Comparison of ENCODE assay signal across 36 cellular contexts in genomic region chr10:61217851-61218565, GRCh38.
"Had no signal": no experiment of that assay in that cellular context is flagged by ENCODE, and none has a peak within 500 bp of the region (broad histone marks: within the 10 kb centered on the region; RNA-seq: fewer than 3 reads in every experiment).

No MANE protein-coding gene starts in this region.

- DNase-seq: activated B cell treated with CpG ODN at 0.5 μM for 24 hours; activated CD4-positive, alpha-beta memory T cell treated with anti-CD3 and anti-CD28 coated beads for 36 hours; activated CD4-positive, alpha-beta T cell treated with anti-CD3 and anti-CD28 coated beads for 4 hours; activated CD4-positive, alpha-beta T cell treated with anti-CD3 and anti-CD28 coated beads, Interleukin-2, amount 50 U/mL, for 1 hour; activated CD4-positive, CD25-positive, alpha-beta regulatory T cell treated with anti-CD3 and anti-CD28 coated beads, Interleukin-2, amount 50 U/mL, for 72 hours; activated CD8-positive, alpha-beta memory T cell treated with anti-CD3 and anti-CD28 coated beads, Interleukin-2, amount 50 U/mL, for 4 hours; activated gamma-delta T cell treated with Interleukin-2 at 50 U/mL for 16 hours; activated naive CD4-positive, alpha-beta T cell treated with anti-CD3 and anti-CD28 coated beads for 36 hours; activated T-cell treated with anti-CD3 and anti-CD28 coated beads for 4 hours; activated T-cell treated with anti-CD3 and anti-CD28 coated beads, Interleukin-2, amount 50 U/mL, for 4 hours; anterior cingulate cortex; Kasumi-1; KG1; MM.1S; MV-4-11; NCI-H1092; NCI-H1436 treated with DMSO at 0.1 percent for 48 hours; NCI-H187; NCI-H2029 treated with DMSO at 0.1 percent for 48 hours; NCI-H2107; NCI-H2171; NCI-H510A; NCI-H526; NCI-H748 treated with DMSO at 0.1 percent for 48 hours; NK-92 treated with Interleukin-12 subunit alpha and Interleukin-12 subunit beta, amount 100 ng/mL, for 24 hours; PC-3; Peyer's patch; RPMI8226; SHP77 treated with DMSO at 0.1 percent for 48 hours; SW 1271; T-helper 1 cell; T-helper 2 cell; T-helper 9 cell had no signal

- H3K36me3 Mint-ChIP-seq: activated CD4-positive, alpha-beta memory T cell treated with anti-CD3 and anti-CD28 coated beads for 36 hours; activated naive CD4-positive, alpha-beta T cell treated with anti-CD3 and anti-CD28 coated beads, Interleukin-2, amount 50 U/mL, for 72 hours; brain had no signal

- H3K4me1 Mint-ChIP-seq: activated B cell treated with CpG ODN at 0.5 μM for 24 hours, brain had no signal

- H3K27ac Mint-ChIP-seq: activated B cell treated with CpG ODN at 0.5 μM for 24 hours; activated CD4-positive, alpha-beta memory T cell treated with anti-CD3 and anti-CD28 coated beads for 36 hours; activated naive CD4-positive, alpha-beta T cell treated with anti-CD3 and anti-CD28 coated beads for 36 hours; activated naive CD4-positive, alpha-beta T cell treated with anti-CD3 and anti-CD28 coated beads, Interleukin-2, amount 50 U/mL, for 72 hours; activated T-helper 1 cell treated with anti-CD3 and anti-CD28 coated beads, Interleukin-12 subunit alpha, Interleukin-12 subunit beta, Interleukin-2, Interleukin-4 antibody, amounts not matched to agents 30 ng/mL and 10 ng/mL and 1 ng/mL, durations not matched to agents 14 hours and 24 hours and 36 hours; brain had no signal

- H3K27me3 Mint-ChIP-seq: activated CD4-positive, alpha-beta memory T cell treated with anti-CD3 and anti-CD28 coated beads for 36 hours; brain had no signal

- H3K4me3 Mint-ChIP-seq: activated B cell treated with CpG ODN at 0.5 μM for 24 hours; activated CD4-positive, alpha-beta memory T cell treated with anti-CD3 and anti-CD28 coated beads for 36 hours; activated naive CD4-positive, alpha-beta T cell treated with anti-CD3 and anti-CD28 coated beads for 36 hours; activated T-cell treated with anti-CD3 and anti-CD28 coated beads, Interleukin-2, amount 50 U/mL, for 4 hours; activated T-helper 1 cell treated with anti-CD3 and anti-CD28 coated beads, Interleukin-12 subunit alpha, Interleukin-12 subunit beta, Interleukin-2, Interleukin-4 antibody, amounts not matched to agents 30 ng/mL and 10 ng/mL and 1 ng/mL, durations not matched to agents 14 hours and 24 hours and 36 hours; brain had no signal

- H3K9me3 Mint-ChIP-seq: activated B cell treated with CpG ODN at 0.5 μM for 24 hours; activated CD4-positive, alpha-beta memory T cell treated with anti-CD3 and anti-CD28 coated beads for 36 hours; activated naive CD4-positive, alpha-beta T cell treated with anti-CD3 and anti-CD28 coated beads for 36 hours; activated naive CD4-positive, alpha-beta T cell treated with anti-CD3 and anti-CD28 coated beads, Interleukin-2, amount 50 U/mL, for 72 hours; activated T-cell treated with anti-CD3 and anti-CD28 coated beads, Interleukin-2, amount 50 U/mL, for 4 hours; activated T-helper 1 cell treated with anti-CD3 and anti-CD28 coated beads, Interleukin-12 subunit alpha, Interleukin-12 subunit beta, Interleukin-2, Interleukin-4 antibody, amounts not matched to agents 30 ng/mL and 10 ng/mL and 1 ng/mL, durations not matched to agents 14 hours and 24 hours and 36 hours had no signal

- ATAC-seq: activated naive CD4-positive, alpha-beta T cell treated with anti-CD3 and anti-CD28 coated beads, Interleukin-2, amount 50 U/mL, for 72 hours; activated T-cell treated with anti-CD3 and anti-CD28 coated beads, Interleukin-2, amount 50 U/mL, for 4 hours; PC-3 had no signal
